1 cellular context compared by ENCODE assay signal in genomic region chr3:135807879-135808278, GRCh38.
TF ChIP-seq lines count a peak whose summit lies in the region.

No MANE protein-coding gene starts in this region.

TF ChIP-seq in GM23338, 12 proteins besides CTCF, POLR2A, EP300 and RAD21 (continued from another document):
- no peak for TF ChIP-seq ZNF462 (CRISPR knock-in tag; IDR thresholded peaks at IDR 0.05)
- TF ChIP-seq EZH2phosphoT487 (IDR thresholded peaks at IDR 0.05; ENCODE audit: unreplicated experiment): no peak
- no peak for TF ChIP-seq ETS1 (IDR thresholded peaks at IDR 0.05)
- TF ChIP-seq CREB1 (CRISPR knock-in tag; IDR thresholded peaks at IDR 0.05; ENCODE audit: low read depth): no peak
- TF ChIP-seq ZNF331 (CRISPR knock-in tag; IDR thresholded peaks at IDR 0.05; ENCODE audit: low read depth): no peak
- TF ChIP-seq NANOG (IDR thresholded peaks at IDR 0.05; ENCODE audit: borderline replicate concordance): no peak
- no peak for TF ChIP-seq REST (IDR thresholded peaks at IDR 0.05; ENCODE audit: unreplicated experiment)
- TF ChIP-seq EZH2 (IDR thresholded peaks at IDR 0.05; ENCODE audit: low read depth, unreplicated experiment): no peak
- no peak for TF ChIP-seq ZNF114 (CRISPR knock-in tag; IDR thresholded peaks at IDR 0.05)
- no peak for TF ChIP-seq JUNB (IDR thresholded peaks at IDR 0.05; ENCODE audit: unreplicated experiment)
- no peak for TF ChIP-seq POLR2AphosphoS5 (IDR thresholded peaks at IDR 0.05; ENCODE audit: low read depth)
